Comparison of ENCODE assay signal across 19 cellular contexts in the genomic region with DNA sequence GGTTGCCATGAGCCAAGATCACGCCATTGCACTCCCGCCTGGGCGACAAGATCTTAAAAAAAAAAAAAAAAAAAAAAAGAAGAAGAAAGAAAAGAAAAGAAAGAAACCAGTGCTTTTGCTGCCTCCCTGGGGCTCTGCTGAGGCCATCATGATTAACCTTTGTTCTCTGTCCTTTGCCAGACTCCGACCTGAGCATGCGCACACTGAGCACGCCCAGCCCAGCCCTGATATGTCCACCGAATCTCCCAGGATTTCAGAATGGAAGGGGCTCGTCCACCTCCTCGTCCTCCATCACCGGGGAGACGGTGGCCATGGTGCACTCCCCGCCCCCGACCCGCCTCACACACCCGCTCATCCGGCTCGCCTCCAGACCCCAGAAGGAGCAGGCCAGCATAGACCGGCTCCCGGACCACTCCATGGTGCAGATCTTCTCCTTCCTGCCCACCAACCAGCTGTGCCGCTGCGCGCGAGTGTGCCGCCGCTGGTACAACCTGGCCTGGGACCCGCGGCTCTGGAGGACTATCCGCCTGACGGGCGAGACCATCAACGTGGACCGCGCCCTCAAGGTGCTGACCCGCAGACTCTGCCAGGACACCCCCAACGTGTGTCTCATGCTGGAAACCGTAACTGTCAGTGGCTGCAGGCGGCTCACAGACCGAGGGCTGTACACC.
"Had no signal": no experiment of that assay in that cellular context is flagged by ENCODE, and none has a peak within 500 bp of the region (broad histone marks: within the 10 kb centered on the region; RNA-seq: fewer than 3 reads in every experiment).

No MANE protein-coding gene starts in this region.

- ATAC-seq: activated CD4-positive, CD25-positive, alpha-beta regulatory T cell treated with anti-CD3 and anti-CD28 coated beads, Interleukin-2, amount 50 U/mL, for 24 hours; activated CD8-positive, alpha-beta T cell treated with anti-CD3 and anti-CD28 coated beads for 36 hours had no signal

- DNase-seq: activated CD4-positive, alpha-beta T cell treated with anti-CD3 and anti-CD28 coated beads for 4 hours; activated CD8-positive, alpha-beta memory T cell treated with anti-CD3 and anti-CD28 coated beads, Interleukin-2, amount 50 U/mL, for 4 hours; activated CD8-positive, alpha-beta T cell treated with anti-CD3 and anti-CD28 coated beads for 36 hours; activated naive CD4-positive, alpha-beta T cell treated with anti-CD3 and anti-CD28 coated beads, Interleukin-2, amount 50 U/mL, for 16 hours; activated naive CD8-positive, alpha-beta T cell treated with anti-CD3 and anti-CD28 coated beads, Interleukin-2, amount 10 ng/mL, durations not matched to agents 7 days and 5 days; adrenal gland; KG1; NCI-H1048; NCI-H1417; NCI-H1930; NCI-H345; NCI-H510A; NCI-H526 treated with DMSO at 0.1 percent for 48 hours; NCI-H82; Peyer's patch; SHP77 treated with DMSO at 0.1 percent for 48 hours had no signal

- H3K4me1 Mint-ChIP-seq: activated naive CD8-positive, alpha-beta T cell treated with anti-CD3 and anti-CD28 coated beads, Interleukin-2, amount 10 ng/mL, durations not matched to agents 7 days and 5 days; central memory CD8-positive, alpha-beta T cell had no signal

- H3K9me3 Mint-ChIP-seq: activated CD8-positive, alpha-beta T cell treated with anti-CD3 and anti-CD28 coated beads for 36 hours; activated naive CD8-positive, alpha-beta T cell treated with anti-CD3 and anti-CD28 coated beads, Interleukin-2, amount 10 ng/mL, durations not matched to agents 7 days and 5 days had no signal

- H3K4me3 Mint-ChIP-seq: activated CD8-positive, alpha-beta T cell treated with anti-CD3 and anti-CD28 coated beads for 36 hours; activated naive CD8-positive, alpha-beta T cell treated with anti-CD3 and anti-CD28 coated beads, Interleukin-2, amount 10 ng/mL, durations not matched to agents 7 days and 5 days; central memory CD8-positive, alpha-beta T cell; T-helper 1 cell treated with Interleukin-12 subunit alpha and Interleukin-12 subunit beta and Interleukin-4 antibody, amounts not matched to agents 30 μg/mL and 1 μg/mL, for 36 hours had no signal

- H3K27me3 Mint-ChIP-seq: activated CD8-positive, alpha-beta T cell treated with anti-CD3 and anti-CD28 coated beads for 36 hours; activated naive CD8-positive, alpha-beta T cell treated with anti-CD3 and anti-CD28 coated beads, Interleukin-2, amount 10 ng/mL, durations not matched to agents 7 days and 5 days; central memory CD8-positive, alpha-beta T cell had no signal

- H3K27ac Mint-ChIP-seq: activated CD8-positive, alpha-beta T cell treated with anti-CD3 and anti-CD28 coated beads for 36 hours; activated naive CD8-positive, alpha-beta T cell treated with anti-CD3 and anti-CD28 coated beads, Interleukin-2, amount 10 ng/mL, durations not matched to agents 7 days and 5 days; T-helper 1 cell treated with Interleukin-12 subunit alpha and Interleukin-12 subunit beta and Interleukin-4 antibody, amounts not matched to agents 30 μg/mL and 1 μg/mL, for 36 hours had no signal

- H3K36me3 Mint-ChIP-seq: activated naive CD8-positive, alpha-beta T cell treated with anti-CD3 and anti-CD28 coated beads, Interleukin-2, amount 10 ng/mL, durations not matched to agents 7 days and 5 days had no signal
